9 cellular contexts compared by ENCODE assay signal in the genomic region with DNA sequence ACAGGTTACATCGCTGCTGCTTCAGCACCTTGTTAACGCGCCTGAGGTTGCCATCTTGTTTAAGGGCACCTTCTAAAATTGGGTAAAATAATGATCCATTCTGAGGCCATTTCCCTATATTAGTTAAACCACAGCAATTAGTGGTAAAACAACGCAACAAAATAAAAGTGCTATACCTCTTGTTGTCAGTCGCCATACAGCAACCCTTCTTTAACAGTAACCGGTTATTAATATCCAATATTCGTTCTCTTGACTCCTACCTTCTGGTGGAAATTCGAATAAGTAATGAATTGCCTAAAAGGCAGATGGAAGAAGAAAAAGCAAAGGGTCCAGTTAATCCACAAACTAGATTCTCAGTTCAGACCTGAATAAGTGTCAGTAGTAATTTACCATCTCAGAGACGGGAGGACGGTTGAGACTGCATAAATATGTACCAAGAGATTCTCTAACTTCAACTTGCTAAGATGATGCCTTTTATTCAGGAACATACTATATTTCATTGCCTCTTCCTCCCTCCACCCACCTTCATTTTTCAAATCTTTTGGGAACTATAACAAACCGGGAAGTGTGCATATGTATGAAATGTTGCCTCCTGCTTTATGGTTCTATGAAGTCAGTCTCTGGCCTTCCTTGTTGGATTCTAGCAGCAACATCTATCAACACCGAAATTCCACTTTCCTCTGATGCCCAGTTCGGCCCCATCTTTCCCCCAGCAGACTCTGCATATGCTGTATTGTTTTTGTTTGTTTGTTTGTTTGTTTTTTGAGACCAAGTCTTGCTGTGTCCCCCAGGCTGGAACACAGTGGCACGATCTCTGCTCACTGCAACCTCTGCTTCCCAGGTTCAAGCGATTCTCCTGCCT. TPM values are rescaled to one million over a fixed set of nuclear protein-coding genes. Genes with fewer than 3 reads are reported as not detected.
DNase-seq lines count a peak whose midpoint lies in the region; ATAC-seq and TF ChIP-seq lines count a peak whose summit lies in the region.
"Had no signal": no experiment of that assay in that cellular context is flagged by ENCODE, and none has a peak within 500 bp of the region (broad histone marks: within the 10 kb centered on the region; RNA-seq: fewer than 3 reads in every experiment).

No MANE protein-coding gene starts in this region.

- TF ChIP-seq CTCF in GM12865 (IDR thresholded peaks at IDR 0.05; ENCODE audit: insufficient read depth, low read depth, low read length, missing control alignments) (no peak), VCaP (conservative IDR thresholded peaks at IDR 0.05) (no peak), fibroblast of the aortic adventitia (IDR thresholded peaks at IDR 0.05; ENCODE audit: insufficient read depth, low read length) (no peak), retinal pigment epithelial cell (conservative IDR thresholded peaks at IDR 0.05; ENCODE audit: low read depth, low read length) (no peak)

- ATAC-seq in GM18505 (IDR thresholded peaks at IDR 0.05; ENCODE audit: unreplicated experiment) (no peak), HG03095 (IDR thresholded peaks at IDR 0.05; ENCODE audit: unreplicated experiment) (no peak)

- no peak for TF ChIP-seq POLR2A in GM18505 (IDR thresholded peaks at IDR 0.05; ENCODE audit: borderline replicate concordance, extremely low read depth, insufficient read depth, insufficient read length)

- DNase-seq in GM12865 (ENCODE audit: low read depth) (no peak), fibroblast of the aortic adventitia (ENCODE audit: low read depth) (no peak), retinal pigment epithelial cell (ENCODE audit: low read depth) (no peak), DMS79 (lab: John Stamatoyannopoulos, UW) (no peak), GDM1 (lab: John Stamatoyannopoulos, UW) (no peak)
- DNase-seq: NCI-H345 had no signal

- peak overlapping the region; percentile 92 for H3K27ac ChIP-seq in VCaP

- H3K4me3 ChIP-seq in GM12865 (ENCODE audit: low read depth, low read length) = peak overlapping the region; percentile 80
- peak overlapping the region; percentile 94 for H3K4me3 ChIP-seq in fibroblast of the aortic adventitia (ENCODE audit: low read depth, low read length)
- H3K4me3 ChIP-seq in retinal pigment epithelial cell (ENCODE audit: low read length) = peak overlapping the region; percentile 98

RNA-seq across cellular contexts. Expression of gene PSMB5, which starts 0.8 kb away (rescaled TPM):
- 164 and 176 TPM in 2 replicates for total RNA-seq in fibroblast of the aortic adventitia (ENCODE audit: low replicate concordance)

RNA-seq across cellular contexts. Expression of gene PSMB11, which starts 6.5 kb away (rescaled TPM):
- total RNA-seq in fibroblast of the aortic adventitia (ENCODE audit: low replicate concordance) = not detected in 2 replicates

RNA-seq across cellular contexts. Expression of gene CDH24, which starts 21.8 kb away (rescaled TPM):
- 2.4 and 3.7 TPM in 2 replicates for total RNA-seq in fibroblast of the aortic adventitia (ENCODE audit: low replicate concordance)

RNA-seq across cellular contexts. Expression of gene C14orf93, which starts 25.6 kb away (rescaled TPM):
- 7.0 and 8.1 TPM in 2 replicates for total RNA-seq in fibroblast of the aortic adventitia (ENCODE audit: low replicate concordance)

RNA-seq across cellular contexts. Expression of gene AJUBA, which starts 53.2 kb away (rescaled TPM):
- 14.6 and 47.6 TPM in 2 replicates for total RNA-seq in fibroblast of the aortic adventitia (ENCODE audit: low replicate concordance)
